14 cellular contexts compared by ENCODE assay signal in genomic region chr2:156343940-156344301, GRCh38. TPM values are rescaled to one million over a fixed set of nuclear protein-coding genes. Genes with fewer than 3 reads are reported as not detected.
A peak's percentile ranks its signal among the peaks of the same experiment; 100 is the strongest.
DNase-seq lines count a peak whose midpoint lies in the region; ATAC-seq and TF ChIP-seq lines count a peak whose summit lies in the region.
"Had no signal": no experiment of that assay in that cellular context is flagged by ENCODE, and none has a peak within 500 bp of the region (broad histone marks: within the 10 kb centered on the region; RNA-seq: fewer than 3 reads in every experiment).

No MANE protein-coding gene starts in this region.

- no peaks in the 10 kb centered on the region for H3K36me3 ChIP-seq in heart left ventricle
- H3K36me3 ChIP-seq: prostate gland had no signal

- peaks cover 52% of the 10 kb centered on the region for H3K4me1 Mint-ChIP-seq in stimulated activated naive CD8-positive, alpha-beta T cell treated with anti-CD3 and anti-CD28 coated beads, Interleukin-15, Interleukin-2, amounts not matched to agents 100 ng/mL and 50 ng/mL, for 24 hours (ENCODE audit: low read depth)
- H3K4me1 Mint-ChIP-seq in T-cell: peaks cover 28 to 42% (median 39%) of the 10 kb centered on the region in 3 donors

- H3K27ac Mint-ChIP-seq in stimulated activated naive CD8-positive, alpha-beta T cell treated with anti-CD3 and anti-CD28 coated beads, Interleukin-15, Interleukin-2, amounts not matched to agents 100 ng/mL and 50 ng/mL, for 24 hours: peak overlapping the region; percentile 93
- H3K27ac Mint-ChIP-seq in T-cell: peak overlapping the region; percentile 53 to 94

- H3K9me3 Mint-ChIP-seq in stimulated activated naive CD8-positive, alpha-beta T cell treated with anti-CD3 and anti-CD28 coated beads, Interleukin-15, Interleukin-2, amounts not matched to agents 100 ng/mL and 50 ng/mL, for 24 hours: no peaks in the 10 kb centered on the region
- H3K9me3 Mint-ChIP-seq in T-cell: no peaks in the 10 kb centered on the region
- H3K9me3 Mint-ChIP-seq: activated CD4-positive, alpha-beta T cell treated with anti-CD3 and anti-CD28 coated beads, Interleukin-2, amount 10 ng/mL, durations not matched to agents 7 days and 5 days had no signal

- peak overlapping the region; percentile 86 for H3K4me3 Mint-ChIP-seq in stimulated activated naive CD8-positive, alpha-beta T cell treated with anti-CD3 and anti-CD28 coated beads, Interleukin-15, Interleukin-2, amounts not matched to agents 100 ng/mL and 50 ng/mL, for 24 hours
- H3K4me3 Mint-ChIP-seq in T-cell: no peak overlapping the region

- peak overlapping the region in 1 of 12 donors; percentile 100 for H3K27ac ChIP-seq in heart left ventricle

- DNase-seq in stimulated activated naive CD8-positive, alpha-beta T cell treated with anti-CD3 and anti-CD28 coated beads, Interleukin-15, Interleukin-2, amounts not matched to agents 100 U/mL and 50 U/mL, for 24 hours: no peak
- DNase-seq in T-cell (no peak), fibroblast of the aortic adventitia (ENCODE audit: low read depth) (peak; percentile 36), heart left ventricle (no peak)
- DNase-seq: activated CD4-positive, alpha-beta T cell treated with anti-CD3 and anti-CD28 coated beads, Interleukin-2, amount 10 ng/mL, durations not matched to agents 7 days and 5 days; anterior cingulate cortex; effector CD8-positive, alpha-beta T cell; GDM1; mesendoderm had no signal

- no peak for TF ChIP-seq POLR2A in heart left ventricle (IDR thresholded peaks at IDR 0.05)

- no peaks in the 10 kb centered on the region for H3K27me3 Mint-ChIP-seq in stimulated activated naive CD8-positive, alpha-beta T cell treated with anti-CD3 and anti-CD28 coated beads, Interleukin-15, Interleukin-2, amounts not matched to agents 100 ng/mL and 50 ng/mL, for 24 hours
- H3K27me3 Mint-ChIP-seq in T-cell: no peaks in the 10 kb centered on the region
- H3K27me3 Mint-ChIP-seq: activated CD4-positive, alpha-beta T cell treated with anti-CD3 and anti-CD28 coated beads, Interleukin-2, amount 10 ng/mL, durations not matched to agents 7 days and 5 days had no signal

- no peaks in the 10 kb centered on the region for H3K9me3 ChIP-seq in heart left ventricle
- H3K9me3 ChIP-seq: prostate gland had no signal

- intact Hi-C loops in heart left ventricle (cut with DNase I): loop anchor here (2.0 to 10.0 kb wide), 6 partner anchors 57 to 243 kb away; partner anchors contain the start of gene GPD2 (in 5 of the 10)

- H3K27me3 ChIP-seq in heart left ventricle: no peaks in the 10 kb centered on the region

- H3K4me1 ChIP-seq in heart left ventricle: peaks cover 0 to 29% (median 16%) of the 10 kb centered on the region in 12 donors
- H3K4me1 ChIP-seq: prostate gland had no signal

- no peak overlapping the region for H3K4me3 ChIP-seq in fibroblast of the aortic adventitia (ENCODE audit: low read depth, low read length)
- H3K4me3 ChIP-seq in heart left ventricle: no peak overlapping the region
- H3K4me3 ChIP-seq: prostate gland had no signal

- CTCF ChIA-PET in T-cell (lab: Charles Lee): interaction anchor here in 1 of 2 donors (0.6 to 1.9 kb wide), 3 partner anchors 9 to 56 kb away, joined by 4 to 14 read pairs (median 12); no protein-coding TSS in a partner anchor

- TF ChIP-seq CTCF in fibroblast of the aortic adventitia (IDR thresholded peaks at IDR 0.05; ENCODE audit: insufficient read depth, low read length): no peak
- TF ChIP-seq CTCF in heart left ventricle (IDR thresholded peaks at IDR 0.05): no peak

- POLR2A ChIA-PET in T-cell (lab: Charles Lee): interaction anchor here (0.5 to 2.7 kb wide), 4 partner anchors 11 to 93 kb away, joined by 6 to 61 read pairs (median 8); partner anchors contain the start of gene NR4A2 (in 1 of the 2)

- WGBS in heart left ventricle, 4 donors: 62 to 80% (median 63%) methylated on average over 2 of the region's 2 CpGs

- peaks cover 3% of the 10 kb centered on the region for H3K36me3 Mint-ChIP-seq in stimulated activated naive CD8-positive, alpha-beta T cell treated with anti-CD3 and anti-CD28 coated beads, Interleukin-15, Interleukin-2, amounts not matched to agents 100 ng/mL and 50 ng/mL, for 24 hours (ENCODE audit: low read depth)
- no peaks in the 10 kb centered on the region for H3K36me3 Mint-ChIP-seq in T-cell

- ATAC-seq in stimulated activated naive CD8-positive, alpha-beta T cell treated with anti-CD3 and anti-CD28 coated beads, Interleukin-15, Interleukin-2, amounts not matched to agents 100 U/mL and 50 U/mL, for 24 hours: no peak
- ATAC-seq in T-cell (replicated peaks in 1 of 4) (no peak), HG03460 (IDR thresholded peaks at IDR 0.05; ENCODE audit: unreplicated experiment) (no peak), GM21528 (IDR thresholded peaks at IDR 0.05; ENCODE audit: low FRiP score, unreplicated experiment) (no peak), heart left ventricle (no peak), HG02870 (IDR thresholded peaks at IDR 0.05; ENCODE audit: unreplicated experiment) (no peak)

RNA-seq across cellular contexts. Expression of gene NR4A2, which starts 11.4 kb away (rescaled TPM):
- total RNA-seq in T-cell (100 to 1,000 TPM in 2 of 5 donors, 1 to 10 TPM in 3; 3.7 to 300 (median 6.7) TPM), fibroblast of the aortic adventitia (ENCODE audit: low replicate concordance) (0.41 and 0.81 TPM in 2 replicates), heart left ventricle (10 to 100 TPM in 1 of 9 donors, 1 to 10 TPM in 5, under 1 TPM in 3; 0.63 to 14.2 (median 1.1) TPM)
- 1 to 10 TPM; 1.6 to 4.0 TPM for polyA plus RNA-seq in heart left ventricle
